17 cellular contexts compared by ENCODE assay signal in genomic region chr9:123187131-123187530, GRCh38.
DNase-seq lines count a peak whose midpoint lies in the region; ATAC-seq, FAIRE-seq and TF ChIP-seq lines count a peak whose summit lies in the region.
"Had no signal": no experiment of that assay in that cellular context is flagged by ENCODE, and none has a peak within 500 bp of the region (broad histone marks: within the 10 kb centered on the region; RNA-seq: fewer than 3 reads in every experiment).

No MANE protein-coding gene starts in this region.

- in situ Hi-C loops in K562 (cut with MboI), result no loop called here

- CTCF ChIA-PET in OCI-LY7 (lab: Charles Lee; ENCODE audit: unreplicated experiment), result interaction anchor here (0.5 kb wide), 1 partner anchor 43 kb away, joined by 3 read pairs; no protein-coding TSS in a partner anchor
- CTCF ChIA-PET in K562 (lab: Yijun Ruan, JAX; ENCODE audit: low intra/inter-chr PET ratio), result no interaction called here

- peaks cover 57% of the 10 kb centered on the region for H3K36me3 ChIP-seq in DOHH2 (ENCODE audit: control insufficient read depth, low read length)
- H3K36me3 ChIP-seq in OCI-LY7 (ENCODE audit: insufficient read depth, low read length), result peaks cover 16% of the 10 kb centered on the region
- peaks cover 18% of the 10 kb centered on the region; the same call in 1 of the 3 replicates for H3K36me3 ChIP-seq in K562 (ENCODE audit: control insufficient read depth, insufficient read depth, low read length)
- no peaks in the 10 kb centered on the region for H3K36me3 ChIP-seq in small intestine (ENCODE audit: control insufficient read depth in 2 of 2, insufficient read depth in 2 of 2, low read length in 2 of 2)

- peak overlapping the region; percentile 31 for H3K27ac ChIP-seq in DOHH2 (ENCODE audit: low read depth, low read length)
- H3K27ac ChIP-seq in OCI-LY7 (ENCODE audit: low read depth, low read length, poor library complexity, severe bottlenecking), result no peak overlapping the region
- no peak overlapping the region for H3K27ac ChIP-seq in K562 (ENCODE audit: extremely low read depth, low read depth, low read length)
- H3K27ac ChIP-seq in small intestine (ENCODE audit: low read depth in 1 of 2, low read length in 1 of 2), result no peak overlapping the region
- H3K27ac ChIP-seq: BLaER1 treated with 17β-estradiol and CSF1 and Interleukin-3, amounts not matched to agents 10 nM and 100 nM had no signal

- BruUV-seq in OCI-LY7 (replicated peaks; lab: Mats Ljungman, UMichigan) (no TSS peak), K562 (replicated peaks; lab: Mats Ljungman, UMichigan) (no TSS peak)

- H3K27me3 ChIP-seq in DOHH2 (ENCODE audit: control insufficient read depth, low read length) (no peaks in the 10 kb centered on the region), K562 (ENCODE audit: control insufficient read depth in 2 of 2, insufficient read depth in 2 of 2, low read length in 2 of 2) (no peaks in the 10 kb centered on the region), small intestine (ENCODE audit: control insufficient read depth in 2 of 2, insufficient read depth in 2 of 2, low read length in 2 of 2) (no peaks in the 10 kb centered on the region)
- H3K27me3 ChIP-seq: BLaER1 treated with 17β-estradiol and CSF1 and Interleukin-3, amounts not matched to agents 10 nM and 100 nM had no signal

- TF ChIP-seq CTCF in DOHH2 (IDR thresholded peaks at IDR 0.05; ENCODE audit: low read depth, low read length, poor library complexity, severe bottlenecking) (no peak), OCI-LY7 (conservative IDR thresholded peaks at IDR 0.05; ENCODE audit: low read length) (no peak), K562 (IDR thresholded peaks at IDR 0.05 in 2 of 3, conservative IDR thresholded peaks at IDR 0.05 in 1 of 3; ENCODE audit: insufficient read depth in 2 of 3, low read depth in 1 of 3, low read length in 3 of 3) (no peak)

- H3K4me2 ChIP-seq in DOHH2 (ENCODE audit: low read length) (peak overlapping the region; percentile 12; the same call in 1 of the 2 replicates), OCI-LY7 (ENCODE audit: low read length) (no peak overlapping the region), K562 (ENCODE audit: insufficient read depth, low read length) (no peak overlapping the region)
- H3K4me2 ChIP-seq: BLaER1 treated with 17β-estradiol and CSF1 and Interleukin-3, amounts not matched to agents 10 nM and 100 nM had no signal

- TF ChIP-seq EP300 in K562 (IDR thresholded peaks at IDR 0.05; ENCODE audit: low read length), result no peak

- no peak for TF ChIP-seq RAD21 in K562 (CRISPR knock-in tag; conservative IDR thresholded peaks at IDR 0.05 in 1 of 2, IDR thresholded peaks at IDR 0.05 in 1 of 2)

- H3K9ac ChIP-seq in K562 (ENCODE audit: insufficient read depth in 1 of 2, low read depth in 2 of 2, low read length in 2 of 2), result no peak overlapping the region
- H3K9ac ChIP-seq: BLaER1 treated with 17β-estradiol and CSF1 and Interleukin-3, amounts not matched to agents 10 nM and 100 nM had no signal

- H4K20me1 ChIP-seq in DOHH2 (ENCODE audit: control insufficient read depth, insufficient read depth, low read depth, low read length), result no peaks in the 10 kb centered on the region
- H4K20me1 ChIP-seq in OCI-LY7 (ENCODE audit: insufficient read depth, low read length), result no peaks in the 10 kb centered on the region
- no peaks in the 10 kb centered on the region for H4K20me1 ChIP-seq in K562 (replicated peaks; ENCODE audit: control insufficient read depth, insufficient read depth, low read length)

- FAIRE-seq in K562 (lab: Jason Lieb, UNC) (peak; percentile 46), small intestine (lab: Jason Lieb, UNC) (peak; percentile 15)
- FAIRE-seq: HepG2, HTR-8/SVneo had no signal

- POLR2A ChIA-PET in OCI-LY7 (lab: Charles Lee) (interaction anchor here (0.6 to 1.9 kb wide), 11 partner anchors 10 to 1435 kb away, joined by 3 to 12 read pairs (median 4); no protein-coding TSS in a partner anchor), K562 (lab: Yijun Ruan, JAX) (interaction anchor here (0.6 to 1.5 kb wide), 2 partner anchors 17 to 162 kb away, joined by 3 read pairs; no protein-coding TSS in a partner anchor)

- intact Hi-C loops in OCI-LY7 (cut with micrococcal nuclease; ENCODE audit: unreplicated experiment), result no loop called here
- intact Hi-C loops in K562 (cut with micrococcal nuclease), result no loop called here

- H3K4me3 ChIP-seq in DOHH2 (ENCODE audit: low read length), result 0 out of 2 replicates have a peak overlapping the region, but pooled peaks have one; percentile 5
- H3K4me3 ChIP-seq in OCI-LY7 (ENCODE audit: low read depth, low read length, poor library complexity, severe bottlenecking), result no peak overlapping the region
- no peak overlapping the region for H3K4me3 ChIP-seq in K562
- no peak overlapping the region for H3K4me3 ChIP-seq in small intestine (ENCODE audit: low read depth in 1 of 2, low read length in 2 of 2)
- H3K4me3 ChIP-seq: BLaER1 treated with 17β-estradiol and CSF1 and Interleukin-3, amounts not matched to agents 10 nM and 100 nM had no signal

- WGBS in K562 (ENCODE audit: insufficient coverage, low coverage, missing lambda C conversion rate), result 88% methylated on average over 1 of the region's 1 CpG
- 82 to 93% (median 92%) methylated on average over 1 of the region's 1 CpG for WGBS in small intestine, 3 donors

- H3K4me1 ChIP-seq in DOHH2 (ENCODE audit: control insufficient read depth, low read length), result peaks cover 66% of the 10 kb centered on the region
- H3K4me1 ChIP-seq in OCI-LY7 (ENCODE audit: insufficient read depth, low read length, poor library complexity, severe bottlenecking), result peaks cover 36% of the 10 kb centered on the region
- peaks cover 0 to 3% of the 10 kb centered on the region in 2 experiments; a peak in 2 of 5 replicates for H3K4me1 ChIP-seq in K562 (replicated peaks in 1 of 2; ENCODE audit: control insufficient read depth in 2 of 2, insufficient read depth in 2 of 2, low read length in 2 of 2)
- no peaks in the 10 kb centered on the region for H3K4me1 ChIP-seq in small intestine (ENCODE audit: control insufficient read depth in 2 of 2, insufficient read depth in 1 of 2, low read depth in 1 of 2, low read length in 1 of 2)
- H3K4me1 ChIP-seq: BLaER1 treated with 17β-estradiol and CSF1 and Interleukin-3, amounts not matched to agents 10 nM and 100 nM had no signal

- no peaks in the 10 kb centered on the region for H3K9me2 ChIP-seq in DOHH2 (replicated peaks; ENCODE audit: control insufficient read depth, low read length)
- no peaks in the 10 kb centered on the region for H3K9me2 ChIP-seq in OCI-LY7 (ENCODE audit: insufficient read depth, low read length)

- peaks cover 14% of the 10 kb centered on the region for H3F3A ChIP-seq in DOHH2 (ENCODE audit: control insufficient read depth, insufficient read depth)

- ATAC-seq in K562, result no peak
- ATAC-seq in GM21529 (IDR thresholded peaks at IDR 0.05; ENCODE audit: unreplicated experiment), result no peak
- ATAC-seq: HepG2 had no signal

- TF ChIP-seq POLR2A in K562 (conservative IDR thresholded peaks at IDR 0.05) (no peak), erythroblast (IDR thresholded peaks at IDR 0.05; ENCODE audit: low read length) (no peak)

- H3K9me1 ChIP-seq in K562 (ENCODE audit: control insufficient read depth, insufficient read depth, low read length), result no peaks in the 10 kb centered on the region

- H3K79me2 ChIP-seq in DOHH2 (ENCODE audit: control insufficient read depth, low read length) (peaks cover 95% of the 10 kb centered on the region), OCI-LY7 (ENCODE audit: insufficient read depth, low read depth, low read length) (peaks cover 39% of the 10 kb centered on the region), K562 (ENCODE audit: control insufficient read depth, insufficient read depth, low read length) (peaks cover 49% of the 10 kb centered on the region)

- H2AFZ ChIP-seq in OCI-LY7 (ENCODE audit: low read length), result no peak overlapping the region
- H2AFZ ChIP-seq in K562 (ENCODE audit: low read depth, low read length), result no peak overlapping the region

- no peaks in the 10 kb centered on the region for H3K9me3 ChIP-seq in DOHH2 (ENCODE audit: control insufficient read depth, insufficient read depth, low read length)
- H3K9me3 ChIP-seq in OCI-LY7 (ENCODE audit: low read length), result no peaks in the 10 kb centered on the region
- H3K9me3 ChIP-seq in K562 (replicated peaks; ENCODE audit: control insufficient read depth, insufficient read depth, low read depth, low read length), result no peaks in the 10 kb centered on the region
- H3K9me3 ChIP-seq in small intestine (ENCODE audit: control insufficient read depth, low read depth), result no peaks in the 10 kb centered on the region

- DNase-seq in OCI-LY7 (ENCODE audit: low spot score) (peak; percentile 31), K562 (ENCODE audit: extremely low read depth in 1 of 4, low spot score in 3 of 4) (no peak), small intestine (peak; percentile 62), GOT3 (lab: John Stamatoyannopoulos, UW) (no peak), erythroblast (lab: John Stamatoyannopoulos, UW) (no peak), GM19240 (ENCODE audit: insufficient read length, low spot score) (no peak)
- DNase-seq: 8988T; AML-193; CD4-positive, CD25-positive, alpha-beta regulatory T cell; DMS53; HCEC 1CT; HFFc6 had no signal

TF ChIP-seq in K562, 482 proteins besides CTCF, POLR2A, EP300 and RAD21:
- TF ChIP-seq ELF4 (CRISPR knock-in tag; IDR thresholded peaks at IDR 0.05) (no peak), FOXA3 (CRISPR knock-in tag; conservative IDR thresholded peaks at IDR 0.05 in 1 of 2, IDR thresholded peaks at IDR 0.05 in 1 of 2) (peak in 1 of 2 experiments; percentile 42; a peak in 1 of 4 replicates)

Comparison
In these comparisons a context has a peak if more than half of its experiments do, and no peak if none do; other contexts are left out.
1. DNase-seq: peak in OCI-LY7 (single experiment) and small intestine (single experiment); none in K562 (0 of 4), GOT3 (single experiment), erythroblast (0 of 2) and GM19240 (single experiment).